Comparison of ENCODE assay signal across 23 cellular contexts in the genomic region with DNA sequence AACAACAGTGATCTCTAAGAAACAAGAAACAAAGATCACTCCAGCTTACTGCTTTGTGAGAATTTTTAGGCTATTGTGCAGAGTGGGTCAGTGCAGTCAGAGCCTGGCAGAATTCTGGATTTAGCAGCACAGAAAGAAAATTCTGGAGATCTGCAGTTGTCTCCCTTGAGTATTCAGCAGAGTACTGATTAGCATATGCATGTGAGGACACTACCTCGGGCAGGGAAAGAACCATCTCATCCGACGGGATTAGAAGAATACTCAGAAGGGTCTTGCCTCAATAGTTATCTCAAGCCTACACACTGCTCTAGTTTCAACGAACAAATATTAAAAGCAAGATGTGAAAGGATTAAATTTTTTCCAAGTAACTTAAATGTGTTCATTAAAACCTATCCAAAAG.
DNase-seq lines count a peak whose midpoint lies in the region; ATAC-seq, FAIRE-seq and TF ChIP-seq lines count a peak whose summit lies in the region.
"Had no signal": no experiment of that assay in that cellular context is flagged by ENCODE, and none has a peak within 500 bp of the region (broad histone marks: within the 10 kb centered on the region; RNA-seq: fewer than 3 reads in every experiment).

No MANE protein-coding gene starts in this region.

- H4K5ac ChIP-seq in mesendoderm (ENCODE audit: low read length), result no peak overlapping the region

- no peak overlapping the region for H3K4me3 ChIP-seq in mesendoderm (ENCODE audit: low read length)
- H3K4me3 ChIP-seq: BLaER1, GM12878, HAP-1 had no signal

- H3K18ac ChIP-seq in mesendoderm (ENCODE audit: low read length), result no peak overlapping the region

- FAIRE-seq in D721Med (lab: Jason Lieb, UNC), result peak; percentile 16
- FAIRE-seq in H54 (lab: Jason Lieb, UNC), result peak; percentile 45
- FAIRE-seq: A204.1, GM12878, GM18507 had no signal

- H3K4me1 Mint-ChIP-seq in WTC11, result peaks cover 29% of the 10 kb centered on the region
- H3K4me1 Mint-ChIP-seq: B cell; CD4-positive, CD25-positive, alpha-beta regulatory T cell had no signal

- no peaks in the 10 kb centered on the region for H3K27me3 ChIP-seq in mesendoderm (ENCODE audit: insufficient read depth, low read length, poor library complexity)
- H3K27me3 ChIP-seq: BLaER1 had no signal

- H3K4me2 ChIP-seq in mesendoderm (ENCODE audit: low read length), result no peak overlapping the region
- H3K4me2 ChIP-seq: BLaER1 had no signal

- H3K56ac ChIP-seq in mesendoderm (ENCODE audit: low read length), result no peak overlapping the region

- CTCF ChIA-PET in WTC11 (lab: Charles Lee), result no interaction called here

- H3K4me1 ChIP-seq in mesendoderm (ENCODE audit: control insufficient read depth, low read depth, low read length), result no peaks in the 10 kb centered on the region
- H3K4me1 ChIP-seq: BLaER1, HAP-1 had no signal

- no peak overlapping the region for H4K8ac ChIP-seq in mesendoderm (ENCODE audit: low read depth, low read length)

- no peaks in the 10 kb centered on the region for H3K27me3 Mint-ChIP-seq in WTC11 (ENCODE audit: low read depth)

- H3K4me3 Mint-ChIP-seq in WTC11, result no peak overlapping the region
- H3K4me3 Mint-ChIP-seq: B cell; CD4-positive, CD25-positive, alpha-beta regulatory T cell; CD8-positive, alpha-beta T cell; HFFc6 had no signal

- peaks cover 9% of the 10 kb centered on the region for H3K36me3 Mint-ChIP-seq in WTC11
- H3K36me3 Mint-ChIP-seq: CD4-positive, CD25-positive, alpha-beta regulatory T cell; CD8-positive, alpha-beta T cell had no signal

- H3K4ac ChIP-seq in mesendoderm (ENCODE audit: low read depth, low read length), result no peak overlapping the region

- H3K79me1 ChIP-seq in mesendoderm (ENCODE audit: low read length), result no peaks in the 10 kb centered on the region

- H2BK15ac ChIP-seq in mesendoderm (replicated peaks; ENCODE audit: low read depth), result no peak overlapping the region

- peak; percentile 77 for ATAC-seq in WTC11
- no peak for ATAC-seq in GM18867 (IDR thresholded peaks at IDR 0.05; ENCODE audit: unreplicated experiment)
- ATAC-seq: CD8-positive, alpha-beta T cell; GM12878 had no signal

- POLR2A ChIA-PET in WTC11 (lab: Charles Lee), result no interaction called here

- H3K23ac ChIP-seq in mesendoderm (ENCODE audit: low read length), result no peak overlapping the region

- H3K27ac ChIP-seq in mesendoderm (ENCODE audit: low read depth, low read length), result no peak overlapping the region
- H3K27ac ChIP-seq: 22Rv1, BLaER1, C4-2B had no signal

- H3K36me3 ChIP-seq in mesendoderm (ENCODE audit: control insufficient read depth, insufficient read depth, low read length), result no peaks in the 10 kb centered on the region
- H3K36me3 ChIP-seq: BLaER1, HAP-1 had no signal

- no peak for DNase-seq in D721Med (ENCODE audit: insufficient read length, low spot score)
- no peak for DNase-seq in H54 (ENCODE audit: insufficient read length, low spot score)
- DNase-seq in WTC11 (ENCODE audit: low spot score), result no peak
- DNase-seq in mesendoderm, result peak; percentile 34
- DNase-seq in NCI-H2227 (lab: John Stamatoyannopoulos, UW; ENCODE audit: unreplicated experiment), result no peak
- DNase-seq in NCI-H526 treated with DMSO at 0.1 percent for 48 hours (lab: John Stamatoyannopoulos, UW), result no peak
- DNase-seq: Caco-2; CD4-positive, CD25-positive, alpha-beta regulatory T cell; CD8-positive, alpha-beta T cell; DMS 273 treated with DMSO at 0.1 percent for 48 hours; DMS79; EL; GDM1; HFFc6 had no signal

- H3K27ac Mint-ChIP-seq in WTC11, result peak overlapping the region; percentile 65; the same call in 1 of the 2 replicates
- H3K27ac Mint-ChIP-seq: B cell; CD4-positive, CD25-positive, alpha-beta regulatory T cell; CD8-positive, alpha-beta T cell; HFFc6 had no signal

- H2BK120ac ChIP-seq in mesendoderm (ENCODE audit: low read depth, low read length), result no peak overlapping the region

- no peak overlapping the region for H2BK5ac ChIP-seq in mesendoderm (ENCODE audit: low read length)

- H3K9me3 Mint-ChIP-seq in WTC11, result peaks cover 9% of the 10 kb centered on the region; the same call in 1 of the 2 replicates
- H3K9me3 Mint-ChIP-seq: CD8-positive, alpha-beta T cell; HFFc6 had no signal

- no CpG with 5 or more reads among the region's 4 CpGs for WGBS in mesendoderm (ENCODE audit: extremely low coverage, insufficient coverage, low lambda C conversion rate)

- no peaks in the 10 kb centered on the region for H3K79me2 ChIP-seq in mesendoderm (ENCODE audit: control insufficient read depth, insufficient read depth, low read length)

- no peak for TF ChIP-seq POLR2A in H54 (IDR thresholded peaks at IDR 0.05; ENCODE audit: low read depth, low read length)

- no peak overlapping the region for H2AK5ac ChIP-seq in mesendoderm (ENCODE audit: low read length)

- TF ChIP-seq CTCF in D721Med (IDR thresholded peaks at IDR 0.05; ENCODE audit: insufficient read depth, missing control alignments) (no peak), WTC11 (IDR thresholded peaks at IDR 0.05) (no peak)

- H3K9ac ChIP-seq in mesendoderm (ENCODE audit: low read length), result no peak overlapping the region
- H3K9ac ChIP-seq: BLaER1 had no signal

TF ChIP-seq in WTC11, 78 proteins besides CTCF, POLR2A, EP300 and RAD21:
- TF ChIP-seq, protein P1, sequence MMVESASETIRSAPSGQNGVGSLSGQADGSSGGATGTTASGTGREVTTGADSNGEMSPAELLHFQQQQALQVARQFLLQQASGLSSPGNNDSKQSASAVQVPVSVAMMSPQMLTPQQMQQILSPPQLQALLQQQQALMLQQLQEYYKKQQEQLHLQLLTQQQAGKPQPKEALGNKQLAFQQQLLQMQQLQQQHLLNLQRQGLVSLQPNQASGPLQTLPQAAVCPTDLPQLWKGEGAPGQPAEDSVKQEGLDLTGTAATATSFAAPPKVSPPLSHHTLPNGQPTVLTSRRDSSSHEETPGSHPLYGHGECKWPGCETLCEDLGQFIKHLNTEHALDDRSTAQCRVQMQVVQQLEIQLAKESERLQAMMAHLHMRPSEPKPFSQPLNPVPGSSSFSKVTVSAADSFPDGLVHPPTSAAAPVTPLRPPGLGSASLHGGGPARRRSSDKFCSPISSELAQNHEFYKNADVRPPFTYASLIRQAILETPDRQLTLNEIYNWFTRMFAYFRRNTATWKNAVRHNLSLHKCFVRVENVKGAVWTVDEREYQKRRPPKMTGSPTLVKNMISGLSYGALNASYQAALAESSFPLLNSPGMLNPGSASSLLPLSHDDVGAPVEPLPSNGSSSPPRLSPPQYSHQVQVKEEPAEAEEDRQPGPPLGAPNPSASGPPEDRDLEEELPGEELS (CRISPR knock-in tag; IDR thresholded peaks at IDR 0.05), result no peak
- no peak for TF ChIP-seq ZNF396 (CRISPR knock-in tag; IDR thresholded peaks at IDR 0.05; ENCODE audit: borderline replicate concordance)
- TF ChIP-seq HMGA2 (CRISPR knock-in tag; IDR thresholded peaks at IDR 0.05), result no peak
- TF ChIP-seq FOXP1 (CRISPR knock-in tag; IDR thresholded peaks at IDR 0.05; ENCODE audit: borderline replicate concordance), result no peak
- TF ChIP-seq, protein P2, sequence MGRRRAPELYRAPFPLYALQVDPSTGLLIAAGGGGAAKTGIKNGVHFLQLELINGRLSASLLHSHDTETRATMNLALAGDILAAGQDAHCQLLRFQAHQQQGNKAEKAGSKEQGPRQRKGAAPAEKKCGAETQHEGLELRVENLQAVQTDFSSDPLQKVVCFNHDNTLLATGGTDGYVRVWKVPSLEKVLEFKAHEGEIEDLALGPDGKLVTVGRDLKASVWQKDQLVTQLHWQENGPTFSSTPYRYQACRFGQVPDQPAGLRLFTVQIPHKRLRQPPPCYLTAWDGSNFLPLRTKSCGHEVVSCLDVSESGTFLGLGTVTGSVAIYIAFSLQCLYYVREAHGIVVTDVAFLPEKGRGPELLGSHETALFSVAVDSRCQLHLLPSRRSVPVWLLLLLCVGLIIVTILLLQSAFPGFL (CRISPR knock-in tag; IDR thresholded peaks at IDR 0.05; ENCODE audit: borderline replicate concordance), result no peak
- TF ChIP-seq, protein P3, sequence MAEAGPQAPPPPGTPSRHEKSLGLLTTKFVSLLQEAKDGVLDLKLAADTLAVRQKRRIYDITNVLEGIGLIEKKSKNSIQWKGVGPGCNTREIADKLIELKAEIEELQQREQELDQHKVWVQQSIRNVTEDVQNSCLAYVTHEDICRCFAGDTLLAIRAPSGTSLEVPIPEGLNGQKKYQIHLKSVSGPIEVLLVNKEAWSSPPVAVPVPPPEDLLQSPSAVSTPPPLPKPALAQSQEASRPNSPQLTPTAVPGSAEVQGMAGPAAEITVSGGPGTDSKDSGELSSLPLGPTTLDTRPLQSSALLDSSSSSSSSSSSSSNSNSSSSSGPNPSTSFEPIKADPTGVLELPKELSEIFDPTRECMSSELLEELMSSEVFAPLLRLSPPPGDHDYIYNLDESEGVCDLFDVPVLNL (CRISPR knock-in tag; IDR thresholded peaks at IDR 0.05; ENCODE audit: borderline replicate concordance, low read depth), result no peak
- TF ChIP-seq ZBTB21 (CRISPR knock-in tag; IDR thresholded peaks at IDR 0.05; ENCODE audit: borderline replicate concordance), result no peak
